Comparison of ENCODE assay signal across 10 cellular contexts in the genomic region with DNA sequence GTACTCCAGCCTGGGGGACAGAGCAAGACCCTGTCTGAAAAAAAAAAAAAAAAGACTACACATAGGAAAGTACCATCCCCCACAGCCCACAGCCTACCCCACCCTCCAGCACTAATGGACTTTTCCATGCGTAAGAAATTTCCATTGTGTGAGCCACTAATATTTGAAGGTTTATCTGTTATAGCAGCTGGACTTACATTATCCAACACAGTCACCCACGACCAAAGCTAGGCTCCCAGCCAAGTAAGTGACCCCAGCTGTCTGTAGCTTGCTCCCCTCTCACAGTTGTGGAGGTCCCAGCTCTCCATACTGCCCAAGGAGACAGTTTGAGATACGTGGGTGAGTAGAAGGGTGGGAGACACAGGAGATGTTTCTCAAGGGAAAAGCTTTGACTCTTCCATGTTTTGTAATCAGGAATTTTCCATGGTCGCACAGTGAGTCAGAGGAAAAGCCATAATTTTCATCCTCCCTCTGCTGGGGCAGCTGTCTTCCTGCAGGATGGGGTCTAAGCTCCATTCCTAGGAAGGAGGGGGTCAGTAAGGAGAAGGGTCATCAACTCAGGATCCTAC. TPM values are rescaled to one million over a fixed set of nuclear protein-coding genes. Genes with fewer than 3 reads are reported as not detected.
DNase-seq lines count a peak whose midpoint lies in the region; ATAC-seq and TF ChIP-seq lines count a peak whose summit lies in the region.
"Had no signal": no experiment of that assay in that cellular context is flagged by ENCODE, and none has a peak within 500 bp of the region (broad histone marks: within the 10 kb centered on the region; RNA-seq: fewer than 3 reads in every experiment).

No MANE protein-coding gene starts in this region.

- no peaks in the 10 kb centered on the region for H3K79me2 ChIP-seq in SK-N-SH (ENCODE audit: insufficient read depth)

- CTCF ChIA-PET in SK-N-SH (lab: Yijun Ruan, JAX): interaction anchor here (1.2 to 2.9 kb wide), 6 partner anchors 9 to 409 kb away, joined by 3 to 20 read pairs (median 4); no protein-coding TSS in a partner anchor

- no peaks in the 10 kb centered on the region for H3K9me3 ChIP-seq in SK-N-SH
- H3K9me3 ChIP-seq in skeletal muscle tissue (ENCODE audit: control insufficient read depth in 3 of 3, low read length in 3 of 3): no peaks in the 10 kb centered on the region
- H3K9me3 ChIP-seq: prostate gland had no signal

- TF ChIP-seq EP300 in SK-N-SH (IDR thresholded peaks at IDR 0.05; ENCODE audit: borderline replicate concordance in 1 of 2, low read depth in 1 of 2, low read length in 1 of 2): no peak

- H3K4me3 ChIP-seq in SK-N-SH (ENCODE audit: low read depth in 2 of 2, low read length in 1 of 2) (no peak overlapping the region), skeletal muscle tissue (ENCODE audit: low read length in 3 of 3) (no peak overlapping the region)
- H3K4me3 ChIP-seq: prostate gland had no signal

- H3K27ac ChIP-seq in SK-N-SH (ENCODE audit: low read depth in 2 of 2, low read length in 1 of 2) (peak overlapping the region; percentile 48 to 93; a peak in 3 of 4 replicates), skeletal muscle tissue (ENCODE audit: low read depth, low read length) (peak overlapping the region; percentile 54)
- H3K27ac ChIP-seq: prostate gland had no signal

- no peaks in the 10 kb centered on the region for H3K9me2 ChIP-seq in SK-N-SH

- POLR2A ChIA-PET in SK-N-SH (lab: Yijun Ruan, JAX): no interaction called here

- H3K4me1 ChIP-seq in SK-N-SH (ENCODE audit: control insufficient read depth in 1 of 2, insufficient read depth in 2 of 2, low read depth in 1 of 2, low read length in 1 of 2): peaks cover under 1 to 33% of the 10 kb centered on the region in 2 experiments; a peak in 3 of 4 replicates
- peaks cover 7 to 10% (median 8%) of the 10 kb centered on the region in 3 donors for H3K4me1 ChIP-seq in skeletal muscle tissue (ENCODE audit: control insufficient read depth in 3 of 3, insufficient read depth in 3 of 3, low read length in 3 of 3)
- H3K4me1 ChIP-seq: prostate gland had no signal

- no peaks in the 10 kb centered on the region for H4K20me1 ChIP-seq in SK-N-SH (ENCODE audit: insufficient read depth)

- DNase-seq in GM03348 (ENCODE audit: low spot score) (peak; percentile 24), SK-N-SH (no peak), fibroblast of peridontal ligament (ENCODE audit: extremely low read depth) (peak; percentile 74), NCI-H1092 (lab: John Stamatoyannopoulos, UW) (no peak), T-helper 9 cell (no peak)
- no peak for DNase-seq in stimulated activated CD4-positive, alpha-beta T cell treated with anti-CD3 and anti-CD28 coated beads, Interleukin-4, amount 100 ng/mL, for 24 hours
- DNase-seq: activated T-cell treated with anti-CD3 and anti-CD28 coated beads, Interleukin-2, amount 50 U/mL, for 4 hours had no signal

- H3K9ac ChIP-seq in SK-N-SH (peak overlapping the region; percentile 40; the same call in 1 of the 2 replicates), skeletal muscle tissue (ENCODE audit: low read depth in 1 of 3, low read length in 3 of 3) (no peak overlapping the region)

- no peaks in the 10 kb centered on the region for H3K36me3 ChIP-seq in SK-N-SH (replicated peaks in 1 of 2; ENCODE audit: control insufficient read depth in 1 of 2, insufficient read depth in 2 of 2, low read length in 1 of 2)
- no peaks in the 10 kb centered on the region for H3K36me3 ChIP-seq in skeletal muscle tissue (ENCODE audit: control insufficient read depth in 3 of 3, insufficient read depth in 3 of 3, low read length in 3 of 3)
- H3K36me3 ChIP-seq: prostate gland had no signal

- WGBS in SK-N-SH (ENCODE audit: low lambda C conversion rate): 53% methylated on average over 4 of the region's 4 CpGs

- ATAC-seq in GM18511 (IDR thresholded peaks at IDR 0.05; ENCODE audit: unreplicated experiment): no peak

- peak overlapping the region; percentile 58 for H2AFZ ChIP-seq in SK-N-SH (ENCODE audit: low read depth)

- TF ChIP-seq RAD21 in SK-N-SH (IDR thresholded peaks at IDR 0.05; ENCODE audit: low read length): no peak

- peak overlapping the region; percentile 38; the same call in 1 of the 2 replicates for H3K4me2 ChIP-seq in SK-N-SH

- no peaks in the 10 kb centered on the region for H3K27me3 ChIP-seq in SK-N-SH (ENCODE audit: insufficient read depth)
- no peaks in the 10 kb centered on the region for H3K27me3 ChIP-seq in skeletal muscle tissue (ENCODE audit: control insufficient read depth in 3 of 3, insufficient read depth in 3 of 3, low read length in 3 of 3)

- peak; percentile 60 for TF ChIP-seq CTCF in SK-N-SH (IDR thresholded peaks at IDR 0.05)

- peaks cover 20% of the 10 kb centered on the region for H3F3A ChIP-seq in SK-N-SH (replicated peaks; ENCODE audit: insufficient read depth)

TF ChIP-seq in SK-N-SH, 30 proteins besides CTCF, POLR2A, EP300 and RAD21:
- TF ChIP-seq FOXM1 (IDR thresholded peaks at IDR 0.05; ENCODE audit: low read depth) (no peak), GABPA (IDR thresholded peaks at IDR 0.05; ENCODE audit: low read depth) (no peak), TAF1 (IDR thresholded peaks at IDR 0.05; ENCODE audit: borderline replicate concordance, low read depth, low read length) (no peak), FOSL2 (IDR thresholded peaks at IDR 0.05; ENCODE audit: borderline replicate concordance, low read depth) (peak; percentile 34; the same call in 1 of the 2 replicates)

RNA-seq across cellular contexts. Expression of a gene that starts 57.4 kb away (rescaled TPM):
- polyA plus RNA-seq in SK-N-SH (2012; rRNA removed): 968 and 1,061 TPM in 2 replicates
- polyA plus RNA-seq in SK-N-SH (2012; cell fraction: cytosol; rRNA removed): 882 and 1,015 TPM in 2 replicates
- polyA plus RNA-seq in SK-N-SH (2012; cell fraction: nucleus; rRNA removed): 515 and 554 TPM in 2 replicates
- 175 TPM for total RNA-seq in skeletal muscle tissue

Comparison
In these comparisons a context has a peak if more than half of its experiments do, and no peak if none do; other contexts are left out.
1. DNase-seq: peak in GM03348 (single experiment) and fibroblast of peridontal ligament (single experiment); none in SK-N-SH (single experiment), stimulated activated CD4-positive, alpha-beta T cell treated with anti-CD3 and anti-CD28 coated beads, Interleukin-4, amount 100 ng/mL, for 24 hours (single experiment), NCI-H1092 (single experiment) and T-helper 9 cell (single experiment).